11 cellular contexts compared by ENCODE assay signal in genomic region chr17:80781188-80781577, GRCh38.
DNase-seq lines count a peak whose midpoint lies in the region; ATAC-seq and TF ChIP-seq lines count a peak whose summit lies in the region.
"Had no signal": no experiment of that assay in that cellular context is flagged by ENCODE, and none has a peak within 500 bp of the region (broad histone marks: within the 10 kb centered on the region; RNA-seq: fewer than 3 reads in every experiment).

No MANE protein-coding gene starts in this region.

- H3K79me2 ChIP-seq in DND-41 (ENCODE audit: insufficient read depth, low read length) = peaks cover 48% of the 10 kb centered on the region
- H3K79me2 ChIP-seq in trophoblast cell (ENCODE audit: control insufficient read depth, insufficient read depth, low read length, poor library complexity) = peaks cover 1% of the 10 kb centered on the region

- peak overlapping the region; percentile 94 to 95 for H3K27ac Mint-ChIP-seq in activated naive CD4-positive, alpha-beta T cell treated with anti-CD3 and anti-CD28 coated beads, Interleukin-2, amount 50 U/mL, for 72 hours

- no peak overlapping the region for H3K23ac ChIP-seq in trophoblast cell (ENCODE audit: low read length)

- H3K36me3 ChIP-seq in DND-41 (ENCODE audit: insufficient read depth, low read length) (peaks cover 24% of the 10 kb centered on the region), trophoblast cell (ENCODE audit: control insufficient read depth in 1 of 2, insufficient read depth in 2 of 2, low read length in 2 of 2) (peaks cover 0 to 2% of the 10 kb centered on the region in 2 experiments)

- no peak overlapping the region for H4K8ac ChIP-seq in trophoblast cell (ENCODE audit: low read depth, low read length)

- peak overlapping the region; percentile 42 for H3K9ac ChIP-seq in DND-41 (ENCODE audit: low read depth, low read length)
- no peak overlapping the region for H3K9ac ChIP-seq in trophoblast cell (ENCODE audit: low read length)
- H3K9ac ChIP-seq: parathyroid adenoma had no signal

- H3K9me3 ChIP-seq in DND-41 (ENCODE audit: insufficient read depth, low read length, severe bottlenecking) (no peaks in the 10 kb centered on the region), trophoblast cell (ENCODE audit: insufficient read depth, low read depth, low read length) (peaks cover 1% of the 10 kb centered on the region)

- peak overlapping the region; percentile 64 for H3K14ac ChIP-seq in trophoblast cell (ENCODE audit: low read length)

- H2BK12ac ChIP-seq in trophoblast cell (ENCODE audit: low read length) = peak overlapping the region; percentile 54

- H4K12ac ChIP-seq in trophoblast cell (ENCODE audit: low read depth, low read length) = no peak overlapping the region

- H3K4me2 ChIP-seq in DND-41 (ENCODE audit: insufficient read depth, low read length) (peak overlapping the region; percentile 35; the same call in 1 of the 2 replicates), trophoblast cell (ENCODE audit: low read length) (no peak overlapping the region)

- no peak for ATAC-seq in DND-41 (ENCODE audit: insufficient read depth, low read depth)
- ATAC-seq in activated naive CD4-positive, alpha-beta T cell treated with anti-CD3 and anti-CD28 coated beads, Interleukin-2, amount 50 U/mL, for 72 hours = no peak
- ATAC-seq in GM19351 (IDR thresholded peaks at IDR 0.05; ENCODE audit: unreplicated experiment) = no peak
- ATAC-seq: PC-3 had no signal

- H3K4me1 ChIP-seq in DND-41 (ENCODE audit: insufficient read depth, low read length) = peaks cover 59% of the 10 kb centered on the region
- H3K4me1 ChIP-seq in trophoblast cell (ENCODE audit: control insufficient read depth in 1 of 2, insufficient read depth in 2 of 2, low read length in 2 of 2) = peaks cover 29 to 37% of the 10 kb centered on the region in 2 experiments
- H3K4me1 ChIP-seq: parathyroid adenoma had no signal

- DNase-seq in DND-41 (no peak), Kasumi-1 (lab: John Stamatoyannopoulos, UW) (peak; percentile 76 to 80), trophoblast cell (no peak), NCI-H446 (lab: John Stamatoyannopoulos, UW) (no peak)
- DNase-seq in activated naive CD4-positive, alpha-beta T cell treated with anti-CD3 and anti-CD28 coated beads, Interleukin-2, amount 50 U/mL, for 72 hours (ENCODE audit: low spot score in 2 of 2) = no peak
- DNase-seq in central memory CD4-positive, alpha-beta T cell = no peak
- DNase-seq in stimulated activated CD4-positive, alpha-beta T cell treated with anti-CD3 and anti-CD28 coated beads, Interleukin-4, amount 100 ng/mL, for 1 hour = no peak
- DNase-seq: H7, PC-3 had no signal

- peak overlapping the region; percentile 30 for H2BK120ac ChIP-seq in trophoblast cell (ENCODE audit: insufficient read depth, low read length, poor library complexity)

- H2BK5ac ChIP-seq in trophoblast cell (ENCODE audit: low read depth, low read length, poor library complexity) = peak overlapping the region; percentile 42

- TF ChIP-seq CTCF in DND-41 (IDR thresholded peaks at IDR 0.05; ENCODE audit: borderline replicate concordance, extremely low read depth, low read length, poor library complexity, severe bottlenecking) = no peak

- peak overlapping the region; percentile 86 for H3K27ac ChIP-seq in DND-41 (ENCODE audit: low read length)
- H3K27ac ChIP-seq in trophoblast cell (ENCODE audit: low read depth, low read length) = no peak overlapping the region
- H3K27ac ChIP-seq: parathyroid adenoma had no signal

- peaks cover 0 to 5% of the 10 kb centered on the region in 2 donors for H3K9me3 Mint-ChIP-seq in activated naive CD4-positive, alpha-beta T cell treated with anti-CD3 and anti-CD28 coated beads, Interleukin-2, amount 50 U/mL, for 72 hours

- H3K79me1 ChIP-seq in trophoblast cell (ENCODE audit: low read length) = peaks cover 20% of the 10 kb centered on the region

- H3K4me3 ChIP-seq in DND-41 (ENCODE audit: low read depth in 1 of 2, low read length in 2 of 2) = no peak overlapping the region
- H3K4me3 ChIP-seq in trophoblast cell (ENCODE audit: low read depth, low read length) = no peak overlapping the region

- H3K18ac ChIP-seq in trophoblast cell (ENCODE audit: low read length) = peak overlapping the region; percentile 60

- H2AFZ ChIP-seq in DND-41 (ENCODE audit: low read depth, low read length) (no peak overlapping the region), trophoblast cell (ENCODE audit: insufficient read depth, low read length, poor library complexity) (peak overlapping the region; percentile 17)
- H2AFZ ChIP-seq: parathyroid adenoma had no signal

- H3K4ac ChIP-seq in trophoblast cell (ENCODE audit: low read depth, low read length) = no peak overlapping the region

- H3K36me3 Mint-ChIP-seq in activated naive CD4-positive, alpha-beta T cell treated with anti-CD3 and anti-CD28 coated beads, Interleukin-2, amount 50 U/mL, for 72 hours = peaks cover 28 to 34% of the 10 kb centered on the region in 2 donors

- peak overlapping the region; percentile 82 for H4K91ac ChIP-seq in trophoblast cell (ENCODE audit: low read depth, low read length)

- H3K27me3 ChIP-seq in DND-41 (ENCODE audit: insufficient read depth, low read length, poor library complexity) (no peaks in the 10 kb centered on the region), trophoblast cell (ENCODE audit: insufficient read depth, low read length) (no peaks in the 10 kb centered on the region)

- H4K20me1 ChIP-seq in DND-41 (ENCODE audit: insufficient read depth, low read length) = no peaks in the 10 kb centered on the region

- peak overlapping the region; percentile 49 for H2AK5ac ChIP-seq in trophoblast cell (ENCODE audit: low read length)

- no CpG with 5 or more reads among the region's 10 CpGs for WGBS in trophoblast cell (ENCODE audit: extremely low coverage, insufficient coverage, insufficient read length)

Comparison
In these comparisons a context has a peak if more than half of its experiments do, and no peak if none do; other contexts are left out.
1. DNase-seq: peak in Kasumi-1 (2 of 2); none in DND-41 (single experiment), activated naive CD4-positive, alpha-beta T cell treated with anti-CD3 and anti-CD28 coated beads, Interleukin-2, amount 50 U/mL, for 72 hours (0 of 2), trophoblast cell (0 of 2), central memory CD4-positive, alpha-beta T cell (single experiment), NCI-H446 (0 of 2) and stimulated activated CD4-positive, alpha-beta T cell treated with anti-CD3 and anti-CD28 coated beads, Interleukin-4, amount 100 ng/mL, for 1 hour (single experiment).